In the genomic region with DNA sequence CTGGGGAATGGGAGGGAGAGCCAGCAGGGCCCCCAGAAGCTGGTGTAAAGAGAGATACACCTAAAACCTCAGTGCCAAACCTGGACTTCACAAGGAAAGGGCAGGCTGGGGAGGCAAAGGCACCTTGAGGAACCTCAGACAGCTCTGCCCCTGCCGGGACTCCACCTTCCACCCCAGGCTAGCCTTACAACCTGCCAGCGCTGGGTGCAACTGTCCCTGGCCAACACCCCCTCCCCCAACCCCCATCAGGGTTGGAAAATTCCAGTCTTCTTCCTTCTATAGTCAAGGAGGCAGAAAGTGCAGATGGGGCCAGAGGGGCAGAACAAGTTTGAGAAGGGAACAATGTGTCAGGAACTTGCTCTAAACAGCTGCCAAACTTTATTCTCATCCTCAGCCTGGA, we compare ENCODE assay signal across 20 cellular contexts. TPM values are rescaled to one million over a fixed set of nuclear protein-coding genes. Genes with fewer than 3 reads are reported as not detected.
"Had no signal": no experiment of that assay in that cellular context is flagged by ENCODE, and none has a peak within 500 bp of the region (broad histone marks: within the 10 kb centered on the region; RNA-seq: fewer than 3 reads in every experiment).

No MANE protein-coding gene starts in this region.

- H3K9me3 Mint-ChIP-seq: activated CD4-positive, alpha-beta T cell treated with anti-CD3 and anti-CD28 coated beads, Interleukin-2, amount 10 ng/mL, durations not matched to agents 7 days and 5 days; activated T-cell treated with anti-CD3 and anti-CD28 coated beads, Interleukin-2, amount 50 U/mL, for 72 hours; nephron had no signal

- H3K4me3 ChIP-seq: body of pancreas, left lung, stomach, tibial artery, uterus had no signal

- DNase-seq: activated CD4-positive, alpha-beta T cell treated with anti-CD3 and anti-CD28 coated beads, Interleukin-2, amount 10 ng/mL, durations not matched to agents 7 days and 5 days; activated CD8-positive, alpha-beta memory T cell treated with anti-CD3 and anti-CD28 coated beads, Interleukin-2, amount 50 U/mL, for 48 hours; activated gamma-delta T cell treated with Interleukin-2 at 50 U/mL for 16 hours; activated T-cell treated with anti-CD3 and anti-CD28 coated beads, Interleukin-2, amount 50 U/mL, for 72 hours; body of pancreas; cortex of kidney; effector memory CD4-positive, alpha-beta T cell; hypothalamus; kidney; left lung; mesendoderm; occipital lobe; stimulated activated CD4-positive, alpha-beta T cell treated with anti-CD3 and anti-CD28 coated beads, Interleukin-12 subunit alpha, Interleukin-12 subunit beta, amount 100 ng/mL, for 4 hours; stimulated activated CD4-positive, alpha-beta T cell treated with anti-CD3 and anti-CD28 coated beads, Interleukin-2, amount 100 ng/mL, for 24 hours; stomach; tibial artery; uterus had no signal

- H3K27ac ChIP-seq: body of pancreas, left lung, tibial artery had no signal

- ATAC-seq: activated T-cell treated with anti-CD3 and anti-CD28 coated beads, Interleukin-2, amount 50 U/mL, for 72 hours; body of pancreas; left lung had no signal

- H3K4me3 Mint-ChIP-seq: activated CD4-positive, alpha-beta T cell treated with anti-CD3 and anti-CD28 coated beads, Interleukin-2, amount 10 ng/mL, durations not matched to agents 7 days and 5 days; activated naive CD8-positive, alpha-beta T cell had no signal

- H3K36me3 ChIP-seq: left lung, stomach, tibial artery, uterus had no signal

- H3K27ac Mint-ChIP-seq: activated CD4-positive, alpha-beta T cell treated with anti-CD3 and anti-CD28 coated beads, Interleukin-2, amount 10 ng/mL, durations not matched to agents 7 days and 5 days; activated naive CD8-positive, alpha-beta T cell; activated T-cell treated with anti-CD3 and anti-CD28 coated beads, Interleukin-2, amount 50 U/mL, for 72 hours; progenitor cell of endocrine pancreas had no signal

- H3K27me3 ChIP-seq: body of pancreas had no signal

- H3K36me3 Mint-ChIP-seq: activated naive CD8-positive, alpha-beta T cell had no signal

- H3K9me3 ChIP-seq: body of pancreas, left lung, stomach, tibial artery, uterus had no signal

RNA-seq across cellular contexts. Expression of gene SLC2A4, which starts 10.7 kb away (rescaled TPM):
- total RNA-seq: activated CD4-positive, alpha-beta T cell treated with anti-CD3 and anti-CD28 coated beads, Interleukin-2, amount 10 ng/mL, durations not matched to agents 7 days and 5 days had no signal
